In genomic region chr3:104564045-104564643, GRCh38 we compare ENCODE assay signal across 8 cellular contexts.
A peak's percentile ranks its signal among the peaks of the same experiment; 100 is the strongest.
DNase-seq lines count a peak whose midpoint lies in the region; ATAC-seq and TF ChIP-seq lines count a peak whose summit lies in the region.

No MANE protein-coding gene starts in this region.

- H3K36me3 ChIP-seq in prostate gland = no peaks in the 10 kb centered on the region

- WGBS in prostate gland = 70% methylated on average over 6 of the region's 6 CpGs

- no peaks in the 10 kb centered on the region for H3K27me3 Mint-ChIP-seq in activated CD8-positive, alpha-beta memory T cell treated with anti-CD3 and anti-CD28 coated beads, Interleukin-2, amount 10 ng/mL, durations not matched to agents 7 days and 5 days

- H3K4me1 ChIP-seq in prostate gland (replicated peaks) = no peaks in the 10 kb centered on the region

- intact Hi-C loops in prostate gland (cut with DNase I) = no loop called here

- TF ChIP-seq CTCF in prostate gland (IDR thresholded peaks at IDR 0.05) = peak; percentile 27 to 64 (median 52)

- no peaks in the 10 kb centered on the region for H3K27me3 ChIP-seq in prostate gland (replicated peaks; ENCODE audit: insufficient read depth)

- H3K4me3 ChIP-seq in prostate gland = no peak overlapping the region

- TF ChIP-seq POLR2A in prostate gland (IDR thresholded peaks at IDR 0.05) = no peak

- H3K4me3 Mint-ChIP-seq in activated CD8-positive, alpha-beta memory T cell treated with anti-CD3 and anti-CD28 coated beads, Interleukin-2, amount 10 ng/mL, durations not matched to agents 7 days and 5 days = no peak overlapping the region

- no peaks in the 10 kb centered on the region for H3K9me3 Mint-ChIP-seq in activated CD8-positive, alpha-beta memory T cell treated with anti-CD3 and anti-CD28 coated beads, Interleukin-2, amount 10 ng/mL, durations not matched to agents 7 days and 5 days (ENCODE audit: low read depth)

- no peaks in the 10 kb centered on the region for H3K9me3 ChIP-seq in prostate gland

- no peak overlapping the region for H3K27ac ChIP-seq in prostate gland

- CTCF ChIA-PET in activated CD8-positive, alpha-beta memory T cell treated with anti-CD3 and anti-CD28 coated beads, Interleukin-2, amount 10 ng/mL, durations not matched to agents 7 days and 5 days (lab: Charles Lee) = no interaction called here

- H3K4me1 Mint-ChIP-seq in activated CD8-positive, alpha-beta memory T cell treated with anti-CD3 and anti-CD28 coated beads, Interleukin-2, amount 10 ng/mL, durations not matched to agents 7 days and 5 days = peaks cover 5% of the 10 kb centered on the region

- no peak overlapping the region for H3K27ac Mint-ChIP-seq in activated CD8-positive, alpha-beta memory T cell treated with anti-CD3 and anti-CD28 coated beads, Interleukin-2, amount 10 ng/mL, durations not matched to agents 7 days and 5 days

- DNase-seq in NCI-H524 (lab: John Stamatoyannopoulos, UW) (peak; percentile 30 to 80), NCI-H524 treated with DMSO at 0.1 percent for 48 hours (lab: John Stamatoyannopoulos, UW) (no peak), NCI-H460 (ENCODE audit: extremely low read depth, low read depth) (peak; percentile 30), fibroblast of gingiva (ENCODE audit: low read depth) (peak; percentile 34), prostate gland (ENCODE audit: low spot score) (peak; percentile 47)
- DNase-seq in activated CD8-positive, alpha-beta memory T cell treated with anti-CD3 and anti-CD28 coated beads, Interleukin-2, amount 10 ng/mL, durations not matched to agents 7 days and 5 days = peak; percentile 69

- no peak for ATAC-seq in activated CD8-positive, alpha-beta memory T cell treated with anti-CD3 and anti-CD28 coated beads, Interleukin-2, amount 10 ng/mL, durations not matched to agents 7 days and 5 days
- ATAC-seq in HG03108 (IDR thresholded peaks at IDR 0.05; ENCODE audit: unreplicated experiment) = no peak
- ATAC-seq in HG02852 (IDR thresholded peaks at IDR 0.05; ENCODE audit: unreplicated experiment) = no peak

- no peaks in the 10 kb centered on the region for H3K36me3 Mint-ChIP-seq in activated CD8-positive, alpha-beta memory T cell treated with anti-CD3 and anti-CD28 coated beads, Interleukin-2, amount 10 ng/mL, durations not matched to agents 7 days and 5 days
